Comparison of ENCODE assay signal across 25 cellular contexts in the genomic region with DNA sequence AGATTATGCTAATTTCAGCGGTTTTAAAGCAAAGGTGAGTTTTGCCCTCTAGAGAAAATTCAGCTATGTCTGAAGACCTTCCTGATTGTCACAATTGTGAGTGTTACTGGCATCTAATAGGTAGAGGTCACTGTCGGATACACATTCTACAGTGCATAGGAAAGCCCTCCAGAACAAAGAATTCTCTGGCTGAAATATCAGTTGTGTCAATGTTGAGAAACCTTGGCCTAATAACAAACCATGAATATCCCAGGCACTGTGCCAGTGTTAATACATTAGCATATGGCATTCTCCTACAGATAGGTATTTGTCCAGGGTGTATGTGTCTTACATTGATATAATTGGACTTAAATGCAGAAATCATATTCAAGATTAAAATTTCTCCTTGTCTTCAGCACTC.
"Had no signal": no experiment of that assay in that cellular context is flagged by ENCODE, and none has a peak within 500 bp of the region (broad histone marks: within the 10 kb centered on the region; RNA-seq: fewer than 3 reads in every experiment).

No MANE protein-coding gene starts in this region.

- H3K4me1 ChIP-seq: left lung, lower lobe of right lung, stomach, thyroid gland, upper lobe of right lung had no signal

- H3K9me3 Mint-ChIP-seq: nephron; stimulated activated naive B cell treated with anti-CD40 and anti-IgM and Interleukin-4, amounts not matched to agents 10 μg/mL and 1 μg/mL and 100 μg/mL, for 72 hours had no signal

- H3K9me3 ChIP-seq: left lung, lower lobe of right lung, stomach, thyroid gland, upper lobe of right lung had no signal

- H3K4me3 ChIP-seq: left lung, lower lobe of right lung, stomach, thyroid gland, upper lobe of right lung had no signal

- ATAC-seq: activated CD8-positive, alpha-beta memory T cell treated with anti-CD3 and anti-CD28 coated beads, Interleukin-2, amount 10 ng/mL, durations not matched to agents 7 days and 5 days; activated CD8-positive, alpha-beta T cell treated with anti-CD3 and anti-CD28 coated beads, Interleukin-2, amount 10 ng/mL, durations not matched to agents 7 days and 5 days; activated naive CD4-positive, alpha-beta T cell treated with anti-CD3 and anti-CD28 coated beads, Interleukin-2, amount 50 U/mL, for 72 hours; esophagus mucosa; left lung; lower lobe of right lung; right cardiac atrium; stimulated activated naive B cell treated with anti-CD40 and anti-IgM and Interleukin-4, amounts not matched to agents 10 μg/mL and 1 μg/mL and 100 μg/mL, for 72 hours; upper lobe of right lung had no signal

- H3K27me3 ChIP-seq: left lung, stomach, thyroid gland, upper lobe of right lung had no signal

- H3K4me3 Mint-ChIP-seq: activated B cell treated with CpG ODN at 0.5 μM for 24 hours; activated CD8-positive, alpha-beta memory T cell treated with anti-CD3 and anti-CD28 coated beads, Interleukin-2, amount 10 ng/mL, durations not matched to agents 7 days and 5 days; activated CD8-positive, alpha-beta T cell treated with anti-CD3 and anti-CD28 coated beads, Interleukin-2, amount 10 ng/mL, durations not matched to agents 7 days and 5 days; immature natural killer cell; nephron; stimulated activated naive B cell treated with anti-CD40 and anti-IgM and Interleukin-4, amounts not matched to agents 10 μg/mL and 1 μg/mL and 100 μg/mL, for 72 hours; T-helper 2 cell treated with Interferon-gamma antibody and Interleukin-4, amounts not matched to agents 5 μg/mL and 100 μg/mL, for 36 hours had no signal

- H3K4me1 Mint-ChIP-seq: activated B cell treated with CpG ODN at 0.5 μM for 24 hours; activated CD8-positive, alpha-beta memory T cell treated with anti-CD3 and anti-CD28 coated beads, Interleukin-2, amount 10 ng/mL, durations not matched to agents 7 days and 5 days; immature natural killer cell; nephron; stimulated activated naive B cell treated with anti-CD40 and anti-IgM and Interleukin-4, amounts not matched to agents 10 μg/mL and 1 μg/mL and 100 μg/mL, for 72 hours had no signal

- H3K36me3 ChIP-seq: left lung, lower lobe of right lung, stomach, thyroid gland, upper lobe of right lung had no signal

- H3K36me3 Mint-ChIP-seq: activated CD8-positive, alpha-beta memory T cell treated with anti-CD3 and anti-CD28 coated beads, Interleukin-2, amount 10 ng/mL, durations not matched to agents 7 days and 5 days; activated naive CD4-positive, alpha-beta T cell treated with anti-CD3 and anti-CD28 coated beads, Interleukin-2, amount 50 U/mL, for 72 hours; immature natural killer cell; stimulated activated naive B cell treated with anti-CD40 and anti-IgM and Interleukin-4, amounts not matched to agents 10 μg/mL and 1 μg/mL and 100 μg/mL, for 72 hours had no signal

- H3K27me3 Mint-ChIP-seq: activated B cell treated with CpG ODN at 0.5 μM for 24 hours; activated CD8-positive, alpha-beta memory T cell treated with anti-CD3 and anti-CD28 coated beads, Interleukin-2, amount 10 ng/mL, durations not matched to agents 7 days and 5 days; stimulated activated naive B cell treated with anti-CD40 and anti-IgM and Interleukin-4, amounts not matched to agents 10 μg/mL and 1 μg/mL and 100 μg/mL, for 72 hours had no signal

- DNase-seq: activated B cell treated with CpG ODN at 0.5 μM for 24 hours; activated CD8-positive, alpha-beta memory T cell treated with anti-CD3 and anti-CD28 coated beads, Interleukin-2, amount 10 ng/mL, durations not matched to agents 7 days and 5 days; activated CD8-positive, alpha-beta T cell treated with anti-CD3 and anti-CD28 coated beads, Interleukin-2, amount 10 ng/mL, durations not matched to agents 7 days and 5 days; activated naive CD4-positive, alpha-beta T cell; activated T-cell treated with anti-CD3 and anti-CD28 coated beads, Interleukin-2, amount 50 U/mL, for 48 hours; foreskin fibroblast; head of caudate nucleus; hippocampal formation; immature natural killer cell; left lung; lower lobe of right lung; mesendoderm; posterior cingulate gyrus; right cardiac atrium; stimulated activated CD4-positive, alpha-beta T cell treated with anti-CD3 and anti-CD28 coated beads, Interleukin-15, amount 100 ng/mL, for 24 hours; stimulated activated CD4-positive, alpha-beta T cell treated with anti-CD3 and anti-CD28 coated beads, Interleukin-2, amount 100 ng/mL, for 24 hours; stimulated activated naive B cell treated with anti-CD40 and anti-IgM and Interleukin-4, amounts not matched to agents 10 μg/mL and 1 μg/mL and 100 μg/mL, for 72 hours; stomach; thyroid gland; upper lobe of right lung had no signal

- H3K27ac Mint-ChIP-seq: activated B cell treated with CpG ODN at 0.5 μM for 24 hours; activated CD8-positive, alpha-beta memory T cell treated with anti-CD3 and anti-CD28 coated beads, Interleukin-2, amount 10 ng/mL, durations not matched to agents 7 days and 5 days; activated CD8-positive, alpha-beta T cell treated with anti-CD3 and anti-CD28 coated beads, Interleukin-2, amount 10 ng/mL, durations not matched to agents 7 days and 5 days; activated naive CD4-positive, alpha-beta T cell treated with anti-CD3 and anti-CD28 coated beads, Interleukin-2, amount 50 U/mL, for 72 hours; activated T-helper 2 cell treated with anti-CD3 and anti-CD28 coated beads, Interferon-gamma antibody, Interleukin-2, Interleukin-4, amounts not matched to agents 10 μg/mL and 5 μg/mL and 100 μg/mL, durations not matched to agents 14 hours and 24 hours and 36 hours; immature natural killer cell; nephron; stimulated activated naive B cell treated with anti-CD40 and anti-IgM and Interleukin-4, amounts not matched to agents 10 μg/mL and 1 μg/mL and 100 μg/mL, for 72 hours; T-helper 2 cell treated with Interferon-gamma antibody and Interleukin-4, amounts not matched to agents 5 μg/mL and 100 μg/mL, for 36 hours had no signal

- H3K27ac ChIP-seq: left lung, lower lobe of right lung, stomach, thyroid gland, upper lobe of right lung had no signal
